ENCODE assay signal across 9 cellular contexts in genomic region chr10:117441812-117442443, GRCh38.
DNase-seq lines count a peak whose midpoint lies in the region; ATAC-seq and TF ChIP-seq lines count a peak whose summit lies in the region.
"Had no signal": no experiment of that assay in that cellular context is flagged by ENCODE, and none has a peak within 500 bp of the region (broad histone marks: within the 10 kb centered on the region; RNA-seq: fewer than 3 reads in every experiment).

No MANE protein-coding gene starts in this region.

- intact Hi-C loops in lower lobe of right lung (cut with DNase I) (no loop called here), left ventricle myocardium superior (cut with micrococcal nuclease) (no loop called here)

- H3K9me2 ChIP-seq in MM.1S (replicated peaks; ENCODE audit: insufficient read depth, low read length): no peaks in the 10 kb centered on the region

- no peak overlapping the region for H3K4me2 ChIP-seq in MM.1S (ENCODE audit: low read depth, low read length)

- DNase-seq in ELR (ENCODE audit: low read depth) (peak; percentile 94), RPMI8226 (peak; percentile 81), lower lobe of right lung (no peak), left lobe of liver (ENCODE audit: low spot score) (no peak), MM.1S (no peak), left ventricle myocardium superior (no peak)
- DNase-seq in stimulated activated naive CD8-positive, alpha-beta T cell treated with anti-CD3 and anti-CD28 coated beads, Interleukin-15, amount 100 ng/mL, for 72 hours: no peak

- H3K4me3 ChIP-seq in lower lobe of right lung (no peak overlapping the region), MM.1S (ENCODE audit: low read length) (no peak overlapping the region)
- H3K4me3 ChIP-seq: SK-N-MC had no signal

- H3F3A ChIP-seq in MM.1S (ENCODE audit: insufficient read depth, low read length): no peaks in the 10 kb centered on the region

- H3K36me3 ChIP-seq in lower lobe of right lung (no peaks in the 10 kb centered on the region), MM.1S (replicated peaks; ENCODE audit: insufficient read depth, low read length) (no peaks in the 10 kb centered on the region)

- H3K9me3 ChIP-seq in lower lobe of right lung (no peaks in the 10 kb centered on the region), MM.1S (replicated peaks; ENCODE audit: insufficient read depth, low read length) (no peaks in the 10 kb centered on the region)

- H3K79me2 ChIP-seq in MM.1S (ENCODE audit: low read length): no peaks in the 10 kb centered on the region

- no peaks in the 10 kb centered on the region for H3K4me1 Mint-ChIP-seq in stimulated activated naive CD8-positive, alpha-beta T cell treated with anti-CD3 and anti-CD28 coated beads, Interleukin-15, amount 100 ng/mL, for 72 hours

- peak; percentile 67 for ATAC-seq in HG02981 (IDR thresholded peaks at IDR 0.05; ENCODE audit: unreplicated experiment)
- peak; percentile 34 to 41 for ATAC-seq in lower lobe of right lung
- no peak for ATAC-seq in left lobe of liver
- ATAC-seq in stimulated activated naive CD8-positive, alpha-beta T cell treated with anti-CD3 and anti-CD28 coated beads, Interleukin-15, amount 100 ng/mL, for 72 hours: no peak
- ATAC-seq in left ventricle myocardium superior: no peak

- peaks cover 57% of the 10 kb centered on the region for H3K27me3 Mint-ChIP-seq in stimulated activated naive CD8-positive, alpha-beta T cell treated with anti-CD3 and anti-CD28 coated beads, Interleukin-15, amount 100 ng/mL, for 72 hours

- no peak for TF ChIP-seq CTCF in lower lobe of right lung (IDR thresholded peaks at IDR 0.05)
- no peak for TF ChIP-seq CTCF in MM.1S (IDR thresholded peaks at IDR 0.05; ENCODE audit: low read length)

- no peak overlapping the region for H3K27ac Mint-ChIP-seq in stimulated activated naive CD8-positive, alpha-beta T cell treated with anti-CD3 and anti-CD28 coated beads, Interleukin-15, amount 100 ng/mL, for 72 hours

- H2AFZ ChIP-seq in MM.1S (ENCODE audit: low read length): no peak overlapping the region

- H3K9ac ChIP-seq in MM.1S (ENCODE audit: low read length): no peak overlapping the region

- H3K4me1 ChIP-seq in lower lobe of right lung: no peaks in the 10 kb centered on the region
- no peaks in the 10 kb centered on the region for H3K4me1 ChIP-seq in MM.1S (ENCODE audit: low read length)

- H3K27me3 ChIP-seq in lower lobe of right lung (ENCODE audit: low read depth): peaks cover 2% of the 10 kb centered on the region
- H3K27me3 ChIP-seq in MM.1S (replicated peaks; ENCODE audit: insufficient read depth, low read length): no peaks in the 10 kb centered on the region

- H3K4me3 Mint-ChIP-seq in stimulated activated naive CD8-positive, alpha-beta T cell treated with anti-CD3 and anti-CD28 coated beads, Interleukin-15, amount 100 ng/mL, for 72 hours: no peak overlapping the region

- H3K27ac ChIP-seq in lower lobe of right lung (no peak overlapping the region), MM.1S (ENCODE audit: low read length) (no peak overlapping the region)
- H3K27ac ChIP-seq: SK-N-MC had no signal

- peaks cover 22 to 26% of the 10 kb centered on the region in 2 donors for H3K9me3 Mint-ChIP-seq in stimulated activated naive CD8-positive, alpha-beta T cell treated with anti-CD3 and anti-CD28 coated beads, Interleukin-15, amount 100 ng/mL, for 72 hours

- no peaks in the 10 kb centered on the region for H4K20me1 ChIP-seq in MM.1S (ENCODE audit: insufficient read depth, low read length)

Comparison
In these comparisons a context has a peak if more than half of its experiments do, and no peak if none do; other contexts are left out.
1. DNase-seq: peak in ELR (single experiment) and RPMI8226 (single experiment); none in lower lobe of right lung (single experiment), left lobe of liver (single experiment), MM.1S (single experiment), stimulated activated naive CD8-positive, alpha-beta T cell treated with anti-CD3 and anti-CD28 coated beads, Interleukin-15, amount 100 ng/mL, for 72 hours (0 of 2) and left ventricle myocardium superior (single experiment).
2. ATAC-seq: peak in HG02981 (single experiment) and lower lobe of right lung (2 of 2); none in left lobe of liver (single experiment), stimulated activated naive CD8-positive, alpha-beta T cell treated with anti-CD3 and anti-CD28 coated beads, Interleukin-15, amount 100 ng/mL, for 72 hours (single experiment) and left ventricle myocardium superior (single experiment).